In the genomic region with DNA sequence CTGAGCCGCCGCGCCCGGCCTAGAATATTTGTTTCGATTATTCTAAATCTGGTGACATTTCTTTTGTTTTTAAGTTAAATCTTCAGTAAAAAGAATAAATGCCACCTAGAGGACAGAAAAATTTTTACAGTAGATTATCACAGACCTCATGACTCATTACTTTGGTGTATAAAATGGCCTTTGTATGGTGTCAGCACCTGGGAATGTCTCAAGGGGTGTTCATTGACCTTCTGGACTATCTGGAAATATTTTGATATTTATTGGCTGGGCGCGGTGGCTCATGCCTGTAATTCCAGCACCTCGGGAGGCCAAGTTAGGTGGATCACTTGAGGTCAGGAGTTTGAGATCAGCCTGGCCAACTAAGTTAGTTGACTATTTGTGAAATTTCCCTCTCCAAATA, we compare ENCODE assay signal across 8 cellular contexts. TPM values are rescaled to one million over a fixed set of nuclear protein-coding genes. Genes with fewer than 3 reads are reported as not detected.
A peak's percentile ranks its signal among the peaks of the same experiment; 100 is the strongest.
DNase-seq lines count a peak whose midpoint lies in the region; ATAC-seq and TF ChIP-seq lines count a peak whose summit lies in the region.

No MANE protein-coding gene starts in this region.

- H3K36me3 ChIP-seq in lower lobe of right lung: peaks cover 48% of the 10 kb centered on the region

- H3K27me3 ChIP-seq in lower lobe of right lung (ENCODE audit: low read depth): no peaks in the 10 kb centered on the region

- ATAC-seq in lower lobe of right lung (peak; percentile 82 to 96), HG02642 (IDR thresholded peaks at IDR 0.05; ENCODE audit: poor library complexity, unreplicated experiment) (no peak), HG03095 (IDR thresholded peaks at IDR 0.05; ENCODE audit: unreplicated experiment) (no peak), GM21825 (IDR thresholded peaks at IDR 0.05; ENCODE audit: unreplicated experiment) (no peak)

- peak overlapping the region; percentile 15 for H3K27ac ChIP-seq in lower lobe of right lung

- TF ChIP-seq CTCF in astrocyte of the spinal cord (IDR thresholded peaks at IDR 0.05; ENCODE audit: low read depth, low read length) (peak; percentile 22), lower lobe of right lung (IDR thresholded peaks at IDR 0.05) (peak; percentile 22)

- no peak overlapping the region for H3K4me3 ChIP-seq in astrocyte of the spinal cord (ENCODE audit: low read depth, low read length)
- H3K4me3 ChIP-seq in lower lobe of right lung: no peak overlapping the region

- in situ Hi-C loops in astrocyte of the spinal cord (cut with HindIII; ENCODE audit: low sequenced_read_pairs): no loop called here

- H3K9me3 ChIP-seq in lower lobe of right lung: no peaks in the 10 kb centered on the region

- DNase-seq in NCI-H2227 (lab: John Stamatoyannopoulos, UW; ENCODE audit: unreplicated experiment) (peak; percentile 31), NCI-H2227 treated with DMSO at 0.1 percent for 48 hours (lab: John Stamatoyannopoulos, UW) (no peak), LHCN-M2 (ENCODE audit: low read depth) (peak; percentile 80), astrocyte of the spinal cord (ENCODE audit: low read depth, low spot score) (peak; percentile 82), lower lobe of right lung (no peak)

- no peaks in the 10 kb centered on the region for H3K4me1 ChIP-seq in lower lobe of right lung

- intact Hi-C loops in lower lobe of right lung (cut with DNase I): no loop called here

RNA-seq across cellular contexts. Expression of gene SLC30A6, which starts 30.3 kb away (rescaled TPM):
- total RNA-seq in LHCN-M2 (2014; rRNA removed) (25.1 and 30.6 TPM in 2 replicates), lower lobe of right lung (23.5 TPM)
- polyA plus RNA-seq in LHCN-M2 (2012): 5.5 TPM

Comparison
In these comparisons a context has a peak if more than half of its experiments do, and no peak if none do; other contexts are left out.
1. DNase-seq: peak in NCI-H2227 (single experiment), LHCN-M2 (single experiment) and astrocyte of the spinal cord (single experiment); none in NCI-H2227 treated with DMSO at 0.1 percent for 48 hours (single experiment) and lower lobe of right lung (single experiment).
2. ATAC-seq: peak in lower lobe of right lung (2 of 2); none in HG02642 (single experiment), HG03095 (single experiment) and GM21825 (single experiment).